In genomic region chr1:36988311-36988710, GRCh38 we compare ENCODE assay signal across 22 cellular contexts. TPM values are rescaled to one million over a fixed set of nuclear protein-coding genes. Genes with fewer than 3 reads are reported as not detected.
DNase-seq lines count a peak whose midpoint lies in the region; ATAC-seq and TF ChIP-seq lines count a peak whose summit lies in the region.
"Had no signal": no experiment of that assay in that cellular context is flagged by ENCODE, and none has a peak within 500 bp of the region (broad histone marks: within the 10 kb centered on the region; RNA-seq: fewer than 3 reads in every experiment).

No MANE protein-coding gene starts in this region.

- H3K27me3 ChIP-seq in lung (ENCODE audit: control insufficient read depth, insufficient read depth) (no peaks in the 10 kb centered on the region), thyroid gland (no peaks in the 10 kb centered on the region)

- H3K4me3 ChIP-seq in lung (no peak overlapping the region), thyroid gland (replicated peaks in 1 of 3) (no peak overlapping the region)
- H3K4me3 ChIP-seq: mucosa of descending colon, prostate gland had no signal

- H3K36me3 ChIP-seq in lung (ENCODE audit: control insufficient read depth in 2 of 2, insufficient read depth in 2 of 2, low read length in 2 of 2) = no peaks in the 10 kb centered on the region
- no peaks in the 10 kb centered on the region for H3K36me3 ChIP-seq in thyroid gland
- H3K36me3 ChIP-seq: prostate gland had no signal

- ATAC-seq in lung (ENCODE audit: insufficient read depth, low FRiP score) = no peak
- ATAC-seq: activated CD4-positive, alpha-beta T cell treated with anti-CD3 and anti-CD28 coated beads for 36 hours; mucosa of descending colon; SK-N-SH treated with all-trans-retinoic acid at 6 μM for 48 hours had no signal

- TF ChIP-seq CTCF in lung (IDR thresholded peaks at IDR 0.05; ENCODE audit: control extremely low read depth, extremely low read depth) (no peak), thyroid gland (IDR thresholded peaks at IDR 0.05) (no peak)

- 36 to 62% methylated on average over 10 of the region's 10 CpGs for WGBS in lung, 2 donors
- WGBS in thyroid gland, 2 donors = 49 to 57% methylated on average over 8 to 10 of the region's 10 CpGs

- H3K4me1 ChIP-seq in lung (ENCODE audit: control insufficient read depth in 2 of 2, insufficient read depth in 2 of 2, low read length in 2 of 2) = peaks cover 0 to 8% of the 10 kb centered on the region in 2 donors
- no peaks in the 10 kb centered on the region for H3K4me1 ChIP-seq in thyroid gland
- H3K4me1 ChIP-seq: prostate gland had no signal

- H3K27ac ChIP-seq in lung (ENCODE audit: low read depth in 1 of 2, low read length in 1 of 2) (no peak overlapping the region), thyroid gland (no peak overlapping the region)
- H3K27ac ChIP-seq: prostate gland had no signal

- no peaks in the 10 kb centered on the region for H3K9me3 ChIP-seq in lung (ENCODE audit: control insufficient read depth in 2 of 2, insufficient read depth in 1 of 2, low read length in 1 of 2)
- no peaks in the 10 kb centered on the region for H3K9me3 ChIP-seq in thyroid gland
- H3K9me3 ChIP-seq: mucosa of descending colon, prostate gland had no signal

- DNase-seq in NCI-H524 (lab: John Stamatoyannopoulos, UW) = peak; percentile 46 to 72
- DNase-seq in NCI-H524 treated with DMSO at 0.1 percent for 48 hours (lab: John Stamatoyannopoulos, UW) = no peak
- DNase-seq in globus pallidus (ENCODE audit: low spot score) = peak; percentile 50
- DNase-seq in lung (ENCODE audit: low spot score) = peak; percentile 65
- peak; percentile 17 to 38 for DNase-seq in thyroid gland
- no peak for DNase-seq in NCI-H187 (lab: John Stamatoyannopoulos, UW)
- DNase-seq in stimulated activated naive CD4-positive, alpha-beta T cell treated with Interleukin-2 at 50 U/mL for 16 hours (lab: John Stamatoyannopoulos, UW) = no peak
- DNase-seq in RPMI8226 = no peak
- DNase-seq: activated CD4-positive, alpha-beta T cell treated with anti-CD3 and anti-CD28 coated beads for 36 hours; activated CD8-positive, alpha-beta memory T cell treated with anti-CD3 and anti-CD28 coated beads for 24 hours; activated gamma-delta T cell treated with Interleukin-2 at 50 U/mL for 16 hours; activated T-cell treated with anti-CD3 and anti-CD28 coated beads, Interleukin-2, amount 50 U/mL, for 1 hour; AML-193; GOT3; mucosa of descending colon; NCI-H1417 treated with DMSO at 0.1 percent for 48 hours; NCI-H526 treated with DMSO at 0.1 percent for 48 hours; stimulated activated CD8-positive, alpha-beta memory T cell treated with anti-CD3 and anti-CD28 coated beads, Interleukin-4, amount 100 ng/mL, for 48 hours had no signal

- no peak for TF ChIP-seq POLR2A in thyroid gland (IDR thresholded peaks at IDR 0.05)

- intact Hi-C loops in thyroid gland (cut with DNase I) = no loop called here

RNA-seq across cellular contexts. Expression of gene GRIK3, which starts 46.0 kb away (rescaled TPM):
- total RNA-seq in lung (under 1 TPM; 0.12 to 0.40 TPM), thyroid gland (under 1 TPM in 3 of 4 donors, not detected in 1; 0.13 to 0.42 (median 0.15) TPM)
- under 1 TPM; 0.01 to 0.02 TPM for polyA plus RNA-seq in lung
- total RNA-seq: activated CD4-positive, alpha-beta T cell treated with anti-CD3 and anti-CD28 coated beads for 36 hours; RPMI7951; T-helper 2 cell treated with Interferon-gamma antibody and Interleukin-4, amounts not matched to agents 100 ng/mL and 5 ng/mL, for 36 hours had no signal

Comparison
In these comparisons a context has a peak if more than half of its experiments do, and no peak if none do; other contexts are left out.
1. DNase-seq: peak in NCI-H524 (2 of 2), globus pallidus (single experiment), lung (single experiment) and thyroid gland (2 of 2); none in NCI-H524 treated with DMSO at 0.1 percent for 48 hours (single experiment), NCI-H187 (0 of 2), stimulated activated naive CD4-positive, alpha-beta T cell treated with Interleukin-2 at 50 U/mL for 16 hours (single experiment) and RPMI8226 (single experiment).